16 cellular contexts compared by ENCODE assay signal in the genomic region with DNA sequence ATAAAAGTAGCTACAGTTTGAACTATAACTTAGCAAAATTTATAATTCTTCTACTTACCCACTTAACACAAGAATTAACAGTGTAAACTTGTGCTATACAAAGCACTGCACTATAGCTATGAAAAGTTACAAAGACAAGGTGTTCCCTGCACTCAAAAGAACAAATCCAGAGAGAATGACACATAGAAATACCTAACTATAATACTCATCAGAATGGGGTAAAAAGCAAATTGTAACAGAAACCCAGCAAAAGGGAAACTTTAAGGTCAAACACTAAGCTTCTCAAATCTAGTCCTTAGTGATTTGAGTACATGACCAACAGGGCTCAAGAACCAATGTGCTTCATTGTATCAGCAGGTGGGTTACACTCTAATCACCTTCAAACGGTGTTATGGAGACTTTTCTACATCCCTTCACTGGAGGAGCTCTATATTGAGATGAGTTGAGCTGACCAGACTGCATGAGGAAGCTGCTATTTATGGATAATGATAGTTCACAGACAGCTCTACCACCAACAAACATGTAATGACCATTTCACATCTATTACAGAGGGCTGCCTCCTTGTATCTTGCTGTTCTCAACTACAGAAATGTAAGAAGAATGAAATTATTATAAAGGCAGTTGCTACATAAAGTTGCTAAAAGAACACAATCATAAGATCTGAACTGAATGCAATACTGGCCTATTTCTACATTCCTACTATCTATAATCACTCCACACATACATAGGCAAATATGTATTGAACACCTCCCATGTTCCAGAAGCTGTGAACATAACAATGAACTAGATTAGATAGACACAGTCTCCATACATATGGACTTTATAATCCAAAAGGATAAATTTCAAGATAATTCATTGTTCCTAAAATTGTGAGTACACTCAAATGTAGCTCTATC. TPM values are rescaled to one million over a fixed set of nuclear protein-coding genes. Genes with fewer than 3 reads are reported as not detected.
DNase-seq lines count a peak whose midpoint lies in the region; ATAC-seq and TF ChIP-seq lines count a peak whose summit lies in the region.
"Had no signal": no experiment of that assay in that cellular context is flagged by ENCODE, and none has a peak within 500 bp of the region (broad histone marks: within the 10 kb centered on the region; RNA-seq: fewer than 3 reads in every experiment).

No MANE protein-coding gene starts in this region.

- no peaks in the 10 kb centered on the region for H3K27me3 ChIP-seq in breast epithelium
- H3K27me3 ChIP-seq in RWPE2 (ENCODE audit: insufficient read depth, poor library complexity, severe bottlenecking) = no peaks in the 10 kb centered on the region
- no peaks in the 10 kb centered on the region for H3K27me3 ChIP-seq in skeletal muscle satellite cell (ENCODE audit: control insufficient read depth, insufficient read depth, low read length)

- H3K36me3 Mint-ChIP-seq in MCF 10A (ENCODE audit: insufficient read depth, unreplicated experiment) = no peaks in the 10 kb centered on the region
- H3K36me3 Mint-ChIP-seq: activated naive CD8-positive, alpha-beta T cell treated with anti-CD3 and anti-CD28 coated beads for 36 hours had no signal

- H3K9me3 Mint-ChIP-seq in MCF 10A (ENCODE audit: unreplicated experiment) = no peaks in the 10 kb centered on the region

- peaks cover 41% of the 10 kb centered on the region for H3K4me1 Mint-ChIP-seq in MCF 10A (ENCODE audit: insufficient read depth, unreplicated experiment)
- H3K4me1 Mint-ChIP-seq: activated naive CD8-positive, alpha-beta T cell treated with anti-CD3 and anti-CD28 coated beads for 36 hours had no signal

- no TSS peak for BruUV-seq in MCF 10A (replicated peaks; lab: Mats Ljungman, UMichigan)

- TF ChIP-seq POLR2A in breast epithelium (IDR thresholded peaks at IDR 0.05) = no peak

- H3K4me1 ChIP-seq in breast epithelium (no peaks in the 10 kb centered on the region), RWPE2 (ENCODE audit: insufficient read depth, poor library complexity, severe bottlenecking) (peaks cover 33% of the 10 kb centered on the region), skeletal muscle satellite cell (ENCODE audit: control insufficient read depth, insufficient read depth, low read length) (peaks cover 16% of the 10 kb centered on the region)
- H3K4me1 ChIP-seq: Caco-2 had no signal

- TF ChIP-seq CTCF in MCF 10A (IDR thresholded peaks at IDR 0.05; ENCODE audit: unreplicated experiment) = no peak
- TF ChIP-seq CTCF in breast epithelium (IDR thresholded peaks at IDR 0.05) = no peak
- TF ChIP-seq CTCF in RWPE2 (IDR thresholded peaks at IDR 0.05; ENCODE audit: poor library complexity, severe bottlenecking) = no peak
- TF ChIP-seq CTCF in fibroblast of mammary gland (conservative IDR thresholded peaks at IDR 0.05; ENCODE audit: control insufficient read depth, insufficient read depth, low read depth, low read length) = no peak

- H3K9me3 ChIP-seq in breast epithelium (no peaks in the 10 kb centered on the region), RWPE2 (ENCODE audit: severe bottlenecking) (no peaks in the 10 kb centered on the region), skeletal muscle satellite cell (replicated peaks; ENCODE audit: low read length) (no peaks in the 10 kb centered on the region)
- H3K9me3 ChIP-seq: Caco-2 had no signal

- H3K4me3 ChIP-seq in breast epithelium = no peak overlapping the region
- no peak overlapping the region for H3K4me3 ChIP-seq in RWPE2 (ENCODE audit: severe bottlenecking)
- no peak overlapping the region for H3K4me3 ChIP-seq in fibroblast of mammary gland (ENCODE audit: control insufficient read depth, low read depth, low read length)
- peak overlapping the region; percentile 27 for H3K4me3 ChIP-seq in skeletal muscle satellite cell (ENCODE audit: low read length)

- DNase-seq in MCF 10A (ENCODE audit: unreplicated experiment) = peak; percentile 23
- no peak for DNase-seq in breast epithelium (ENCODE audit: low spot score in 2 of 2)
- DNase-seq in RWPE2 (ENCODE audit: low spot score) = no peak
- DNase-seq in fibroblast of mammary gland (ENCODE audit: low read depth) = peak; percentile 49
- DNase-seq in NCI-H748 treated with DMSO at 0.1 percent for 48 hours (lab: John Stamatoyannopoulos, UW) = no peak
- DNase-seq in DMS79 treated with DMSO at 0.1 percent for 48 hours (lab: John Stamatoyannopoulos, UW) = no peak
- no peak for DNase-seq in NCI-H2029 (lab: John Stamatoyannopoulos, UW)
- DNase-seq: 8988T; activated CD4-positive, CD25-positive, alpha-beta regulatory T cell; activated naive CD8-positive, alpha-beta T cell treated with anti-CD3 and anti-CD28 coated beads for 36 hours; Caco-2; erythroblast; mesendoderm; NK-92 treated with Interleukin-12 subunit alpha and Interleukin-12 subunit beta, amount 100 ng/mL, for 24 hours; nucleus accumbens had no signal

- peak overlapping the region; percentile 8 for H3K4me3 Mint-ChIP-seq in MCF 10A (ENCODE audit: unreplicated experiment)
- H3K4me3 Mint-ChIP-seq: activated naive CD8-positive, alpha-beta T cell treated with anti-CD3 and anti-CD28 coated beads for 36 hours had no signal

- peak overlapping the region; percentile 75 for H3K27ac Mint-ChIP-seq in MCF 10A (ENCODE audit: low read depth, unreplicated experiment)
- H3K27ac Mint-ChIP-seq: activated naive CD8-positive, alpha-beta T cell treated with anti-CD3 and anti-CD28 coated beads for 36 hours had no signal

- POLR2A ChIA-PET in MCF 10A (lab: Yijun Ruan, JAX) = interaction anchor here (0.6 to 3.4 kb wide), 18 partner anchors 9 to 1070 kb away, joined by 3 to 53 read pairs (median 4); a partner anchor contains a TSS

- H3K36me3 ChIP-seq in breast epithelium = no peaks in the 10 kb centered on the region
- no peaks in the 10 kb centered on the region for H3K36me3 ChIP-seq in RWPE2 (ENCODE audit: low read depth)
- no peaks in the 10 kb centered on the region for H3K36me3 ChIP-seq in skeletal muscle satellite cell (ENCODE audit: insufficient read depth, low read length)

- H3K9ac ChIP-seq in skeletal muscle satellite cell (ENCODE audit: low read depth, low read length) = peak overlapping the region; percentile 33

- H3K27ac ChIP-seq in breast epithelium (no peak overlapping the region), RWPE2 (ENCODE audit: poor library complexity, severe bottlenecking) (peak overlapping the region; percentile 84)

- no peaks in the 10 kb centered on the region for H3K27me3 Mint-ChIP-seq in MCF 10A (ENCODE audit: insufficient read depth, unreplicated experiment)
- H3K27me3 Mint-ChIP-seq: activated naive CD8-positive, alpha-beta T cell treated with anti-CD3 and anti-CD28 coated beads for 36 hours had no signal

- CTCF ChIA-PET in MCF 10A (lab: Yijun Ruan, JAX) = interaction anchor here (0.5 to 1.6 kb wide), 13 partner anchors 8 to 162 kb away, joined by 3 to 9 read pairs (median 4); a partner anchor contains a TSS

- peak overlapping the region; percentile 71 for H3K4me2 ChIP-seq in skeletal muscle satellite cell (ENCODE audit: low read length)

- intact Hi-C loops in MCF 10A (cut with micrococcal nuclease) = no loop called here
- intact Hi-C loops in breast epithelium (cut with DNase I; ENCODE audit: low total_unique reads) = no loop called here

- peak; percentile 93 for ATAC-seq in RWPE2 (ENCODE audit: low read depth)

RNA-seq across cellular contexts. Expression of a gene that starts 47.6 kb away (rescaled TPM):
- 8.0 and 9.3 TPM in 2 replicates for total RNA-seq in MCF 10A (2022)
- 10 to 100 TPM; 17.9 to 80.3 (median 46.8) TPM for total RNA-seq in breast epithelium
- total RNA-seq in skeletal muscle satellite cell (2012; rRNA removed) = 2.3 and 2.4 TPM in 2 replicates

Comparison
In these comparisons a context has a peak if more than half of its experiments do, and no peak if none do; other contexts are left out.
1. DNase-seq: peak in MCF 10A (single experiment) and fibroblast of mammary gland (single experiment); none in breast epithelium (0 of 2), RWPE2 (single experiment), NCI-H748 treated with DMSO at 0.1 percent for 48 hours (single experiment), DMS79 treated with DMSO at 0.1 percent for 48 hours (single experiment) and NCI-H2029 (single experiment).